Comparison of ENCODE assay signal across 19 cellular contexts in genomic region chr21:45497846-45498645, GRCh38.
"Had no signal": no experiment of that assay in that cellular context is flagged by ENCODE, and none has a peak within 500 bp of the region (broad histone marks: within the 10 kb centered on the region; RNA-seq: fewer than 3 reads in every experiment).

No MANE protein-coding gene starts in this region.

- H3K4me1 ChIP-seq: body of pancreas, transverse colon had no signal

- H3K27me3 ChIP-seq: body of pancreas, transverse colon had no signal

- H3K9me3 Mint-ChIP-seq: central memory CD8-positive, alpha-beta T cell; dendritic cell treated with granulocyte-macrophage colony-stimulating factor and Interleukin-4, amounts not matched to agents 40 ng/mL and 50 ng/mL, for 4 days; immature natural killer cell; memory B cell; T-helper 2 cell treated with Interferon-gamma antibody and Interleukin-4, amounts not matched to agents 5 μg/mL and 100 μg/mL, for 36 hours had no signal

- H3K9me3 ChIP-seq: body of pancreas, transverse colon had no signal

- ATAC-seq: activated naive CD4-positive, alpha-beta T cell treated with anti-CD3 and anti-CD28 coated beads, Interleukin-2, amount 50 U/mL, for 72 hours; body of pancreas had no signal

- H3K4me3 ChIP-seq: body of pancreas, transverse colon had no signal

- H3K27ac ChIP-seq: body of pancreas, epithelial cell of prostate, transverse colon had no signal

- H3K27ac Mint-ChIP-seq: dendritic cell treated with granulocyte-macrophage colony-stimulating factor and Interleukin-4, amounts not matched to agents 40 ng/mL and 50 ng/mL, for 4 days; immature natural killer cell; memory B cell; nephron; T-helper 2 cell treated with Interferon-gamma antibody and Interleukin-4, amounts not matched to agents 5 μg/mL and 100 μg/mL, for 36 hours had no signal

- DNase-seq: activated CD4-positive, alpha-beta T cell treated with anti-CD3 and anti-CD28 coated beads, Interleukin-2, amount 50 U/mL, for 1 hour; activated CD4-positive, CD25-positive, alpha-beta regulatory T cell; activated effector memory CD4-positive, alpha-beta T cell treated with anti-CD3 and anti-CD28 coated beads, Interleukin-2, amount 50 U/mL, for 16 hours; effector memory CD4-positive, alpha-beta T cell; foreskin melanocyte; immature natural killer cell; nucleus accumbens; stimulated activated CD4-positive, alpha-beta T cell treated with anti-CD3 and anti-CD28 coated beads, Interleukin-4, amount 100 ng/mL, for 24 hours; stimulated activated naive CD4-positive, alpha-beta T cell; substantia nigra; transverse colon had no signal

- H3K4me3 Mint-ChIP-seq: central memory CD8-positive, alpha-beta T cell; dendritic cell treated with granulocyte-macrophage colony-stimulating factor and Interleukin-4, amounts not matched to agents 40 ng/mL and 50 ng/mL, for 4 days; immature natural killer cell; memory B cell; nephron; T-helper 2 cell treated with Interferon-gamma antibody and Interleukin-4, amounts not matched to agents 5 μg/mL and 100 μg/mL, for 36 hours had no signal

- H3K36me3 ChIP-seq: transverse colon had no signal

- H3K4me1 Mint-ChIP-seq: central memory CD8-positive, alpha-beta T cell; nephron had no signal

- H3K27me3 Mint-ChIP-seq: central memory CD8-positive, alpha-beta T cell had no signal
